Comparison of ENCODE assay signal across 1 cellular context in the genomic region with DNA sequence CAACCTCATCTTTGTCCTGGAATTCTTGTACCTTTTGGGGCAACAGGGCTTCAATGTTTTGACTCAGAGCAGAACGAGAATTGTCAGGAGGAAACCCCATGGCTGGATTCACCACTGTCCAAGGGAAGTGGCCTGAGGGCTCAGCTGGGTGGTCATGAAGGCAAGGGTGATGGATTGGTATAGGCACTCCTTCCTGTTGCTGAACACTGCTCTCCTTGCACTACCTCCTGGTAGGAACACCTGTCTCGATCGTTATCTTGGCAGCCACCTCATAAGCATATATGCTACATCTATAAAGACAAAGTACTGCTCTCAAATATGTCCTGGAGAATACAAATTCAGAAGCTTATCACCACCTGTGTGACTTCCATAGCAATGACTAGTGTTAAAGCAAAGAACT.
TF ChIP-seq lines count a peak whose summit lies in the region.

No MANE protein-coding gene starts in this region.

TF ChIP-seq in H1, 55 proteins besides CTCF, POLR2A, EP300 and RAD21 (continued from another document):
- TF ChIP-seq CREB1 (IDR thresholded peaks at IDR 0.05), result no peak
- no peak for TF ChIP-seq SP4 (IDR thresholded peaks at IDR 0.05; ENCODE audit: low read length)
- no peak for TF ChIP-seq BCL11A (IDR thresholded peaks at IDR 0.05; ENCODE audit: low read depth in 2 of 2, low read length in 2 of 2)
- TF ChIP-seq CEBPB (IDR thresholded peaks at IDR 0.05; ENCODE audit: low read depth, low read length), result no peak
- TF ChIP-seq NRF1 (IDR thresholded peaks at IDR 0.05; ENCODE audit: low read depth, low read length), result no peak
- no peak for TF ChIP-seq SP1 (IDR thresholded peaks at IDR 0.05; ENCODE audit: low read depth, low read length)
- no peak for TF ChIP-seq KDM5A (IDR thresholded peaks at IDR 0.05; ENCODE audit: low read length)
- no peak for TF ChIP-seq SIN3A (conservative IDR thresholded peaks at IDR 0.05 in 1 of 2, IDR thresholded peaks at IDR 0.05 in 1 of 2; ENCODE audit: low read depth in 1 of 2, low read length in 2 of 2)
- no peak for TF ChIP-seq SP2 (IDR thresholded peaks at IDR 0.05; ENCODE audit: low read length)
- no peak for TF ChIP-seq ASH2L (IDR thresholded peaks at IDR 0.05; ENCODE audit: low read length)
- no peak for TF ChIP-seq SIRT6 (IDR thresholded peaks at IDR 0.05; ENCODE audit: low read length)
- no peak for TF ChIP-seq PHF8 (conservative IDR thresholded peaks at IDR 0.05; ENCODE audit: low read depth, low read length)
- no peak for TF ChIP-seq SRF (IDR thresholded peaks at IDR 0.05; ENCODE audit: low read depth, low read length)
- TF ChIP-seq CHD2 (IDR thresholded peaks at IDR 0.05; ENCODE audit: low read length), result no peak
- no peak for TF ChIP-seq RNF2 (IDR thresholded peaks at IDR 0.05; ENCODE audit: borderline replicate concordance, low read depth, low read length, missing control alignments, poor library complexity, severe bottlenecking)
- TF ChIP-seq, protein P1, sequence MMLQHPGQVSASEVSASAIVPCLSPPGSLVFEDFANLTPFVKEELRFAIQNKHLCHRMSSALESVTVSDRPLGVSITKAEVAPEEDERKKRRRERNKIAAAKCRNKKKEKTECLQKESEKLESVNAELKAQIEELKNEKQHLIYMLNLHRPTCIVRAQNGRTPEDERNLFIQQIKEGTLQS (IDR thresholded peaks at IDR 0.05; ENCODE audit: insufficient read depth, low read depth, low read length), result no peak
